In the genomic region with DNA sequence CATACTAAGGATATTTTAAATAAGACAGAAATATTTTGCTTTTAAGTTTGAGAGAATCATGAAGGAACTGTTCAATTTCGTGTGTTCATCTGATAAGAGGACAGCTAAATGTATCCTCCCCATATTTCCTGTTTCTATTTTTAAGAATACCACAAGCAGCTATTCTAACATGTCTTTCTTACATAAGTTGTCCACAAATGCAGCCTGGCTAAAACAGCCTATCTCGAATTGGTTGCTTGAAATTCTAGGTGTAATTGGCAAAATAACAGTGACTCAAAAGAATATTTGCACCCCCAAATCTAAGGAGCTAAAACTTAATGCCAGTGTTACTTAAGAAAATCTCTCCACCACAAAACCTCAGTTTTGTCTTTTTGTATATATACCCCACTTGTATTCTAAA, we compare ENCODE assay signal across 11 cellular contexts. TPM values are rescaled to one million over a fixed set of nuclear protein-coding genes. Genes with fewer than 3 reads are reported as not detected.
DNase-seq lines count a peak whose midpoint lies in the region; ATAC-seq and TF ChIP-seq lines count a peak whose summit lies in the region.
"Had no signal": no experiment of that assay in that cellular context is flagged by ENCODE, and none has a peak within 500 bp of the region (broad histone marks: within the 10 kb centered on the region; RNA-seq: fewer than 3 reads in every experiment).

No MANE protein-coding gene starts in this region.

- H3K27me3 ChIP-seq in upper lobe of right lung (no peaks in the 10 kb centered on the region), Karpas-422 (ENCODE audit: low read length) (no peaks in the 10 kb centered on the region)

- peaks cover 53% of the 10 kb centered on the region for H3K36me3 Mint-ChIP-seq in activated naive CD8-positive, alpha-beta T cell treated with anti-CD3 and anti-CD28 coated beads, Interleukin-2, amount 10 ng/mL, durations not matched to agents 7 days and 5 days

- H3K4me1 Mint-ChIP-seq in activated naive CD8-positive, alpha-beta T cell treated with anti-CD3 and anti-CD28 coated beads, Interleukin-2, amount 10 ng/mL, durations not matched to agents 7 days and 5 days, result peaks cover 73% of the 10 kb centered on the region

- peak; percentile 2 for DNase-seq in A172 (ENCODE audit: low spot score)
- peak; percentile 68 for DNase-seq in KBM-7
- DNase-seq in activated naive CD8-positive, alpha-beta T cell treated with anti-CD3 and anti-CD28 coated beads, Interleukin-2, amount 10 ng/mL, durations not matched to agents 7 days and 5 days, result no peak
- DNase-seq in upper lobe of right lung, result no peak
- no peak for DNase-seq in Karpas-422
- DNase-seq in NCI-H748 treated with DMSO at 0.1 percent for 48 hours (lab: John Stamatoyannopoulos, UW), result no peak
- DNase-seq: activated CD8-positive, alpha-beta memory T cell treated with anti-CD3 and anti-CD28 coated beads, Interleukin-2, amount 50 U/mL, for 4 hours had no signal

- TF ChIP-seq CTCF in upper lobe of right lung (IDR thresholded peaks at IDR 0.05), result no peak

- intact Hi-C loops in upper lobe of right lung (cut with DNase I), result no loop called here

- H3K27ac ChIP-seq in upper lobe of right lung (no peak overlapping the region), Karpas-422 (ENCODE audit: low read length) (no peak overlapping the region)
- H3K27ac ChIP-seq: C4-2B had no signal

- H3K36me3 ChIP-seq in upper lobe of right lung (no peaks in the 10 kb centered on the region), Karpas-422 (ENCODE audit: insufficient read depth, low read length) (no peaks in the 10 kb centered on the region)

- no peaks in the 10 kb centered on the region for H4K20me1 ChIP-seq in Karpas-422 (ENCODE audit: insufficient read depth, low read depth, low read length)

- POLR2A ChIA-PET in activated naive CD8-positive, alpha-beta T cell treated with anti-CD3 and anti-CD28 coated beads, Interleukin-2, amount 10 ng/mL, durations not matched to agents 7 days and 5 days (lab: Charles Lee), result interaction anchor here (0.9 to 2.7 kb wide), 8 partner anchors 10 to 170 kb away, joined by 3 to 15 read pairs (median 3); a partner anchor contains a TSS

- H3K4me1 ChIP-seq in upper lobe of right lung (peaks cover 16% of the 10 kb centered on the region), Karpas-422 (ENCODE audit: low read length) (peaks cover 7% of the 10 kb centered on the region)

- H3K9ac ChIP-seq in Karpas-422 (ENCODE audit: low read length), result no peak overlapping the region

- peak overlapping the region; percentile 90 for H3K27ac Mint-ChIP-seq in activated naive CD8-positive, alpha-beta T cell treated with anti-CD3 and anti-CD28 coated beads, Interleukin-2, amount 10 ng/mL, durations not matched to agents 7 days and 5 days

- H3K9me2 ChIP-seq in Karpas-422 (replicated peaks; ENCODE audit: insufficient read depth, low read length), result no peaks in the 10 kb centered on the region

- H2AFZ ChIP-seq in Karpas-422 (ENCODE audit: low read length), result no peak overlapping the region

- no peaks in the 10 kb centered on the region for H3K9me3 ChIP-seq in upper lobe of right lung
- H3K9me3 ChIP-seq in Karpas-422 (ENCODE audit: low read length), result no peaks in the 10 kb centered on the region

- in situ Hi-C loops in KBM-7 (cut with MboI; ENCODE audit: low pct_unique_long_range_greater_than_20kb, low sequenced_read_pairs), result no loop called here

- H3K4me2 ChIP-seq in Karpas-422 (ENCODE audit: low read depth, low read length, poor library complexity, severe bottlenecking), result no peak overlapping the region

- no peak overlapping the region for H3K4me3 ChIP-seq in upper lobe of right lung
- H3K4me3 ChIP-seq in Karpas-422 (ENCODE audit: low read length), result no peak overlapping the region

- peak overlapping the region; percentile 73 for H3K4me3 Mint-ChIP-seq in activated naive CD8-positive, alpha-beta T cell treated with anti-CD3 and anti-CD28 coated beads, Interleukin-2, amount 10 ng/mL, durations not matched to agents 7 days and 5 days

- no peaks in the 10 kb centered on the region for H3K9me3 Mint-ChIP-seq in activated naive CD8-positive, alpha-beta T cell treated with anti-CD3 and anti-CD28 coated beads, Interleukin-2, amount 10 ng/mL, durations not matched to agents 7 days and 5 days

- peak; percentile 51 for ATAC-seq in GM18867 (IDR thresholded peaks at IDR 0.05; ENCODE audit: unreplicated experiment)
- ATAC-seq in activated naive CD8-positive, alpha-beta T cell treated with anti-CD3 and anti-CD28 coated beads, Interleukin-2, amount 10 ng/mL, durations not matched to agents 7 days and 5 days (ENCODE audit: low read depth), result peak; percentile 62
- ATAC-seq in upper lobe of right lung, result no peak
- ATAC-seq in esophagus mucosa, result no peak
- ATAC-seq: HCT116 had no signal

- H3K79me2 ChIP-seq in Karpas-422 (ENCODE audit: low read length), result no peaks in the 10 kb centered on the region

- no peaks in the 10 kb centered on the region for H3K27me3 Mint-ChIP-seq in activated naive CD8-positive, alpha-beta T cell treated with anti-CD3 and anti-CD28 coated beads, Interleukin-2, amount 10 ng/mL, durations not matched to agents 7 days and 5 days

RNA-seq across cellular contexts. Expression of a gene that starts 35.0 kb away (rescaled TPM):
- total RNA-seq in A172 (2014; rRNA removed; shearing (Covaris generic)), result not detected in 2 replicates
- total RNA-seq in activated naive CD8-positive, alpha-beta T cell treated with anti-CD3 and anti-CD28 coated beads, Interleukin-2, amount 10 ng/mL, durations not matched to agents 7 days and 5 days, result 10 to 100 TPM; 27.8 to 29.8 TPM
- total RNA-seq in upper lobe of right lung, result 0.78 TPM
- 0.44 TPM for total RNA-seq in esophagus mucosa
- not detected in 2 replicates for total RNA-seq in Karpas-422 (2014; rRNA removed; shearing (Covaris generic); ENCODE audit: low replicate concordance)

Comparison
In these comparisons a context has a peak if more than half of its experiments do, and no peak if none do; other contexts are left out.
1. DNase-seq: peak in A172 (single experiment) and KBM-7 (single experiment); none in activated naive CD8-positive, alpha-beta T cell treated with anti-CD3 and anti-CD28 coated beads, Interleukin-2, amount 10 ng/mL, durations not matched to agents 7 days and 5 days (single experiment), upper lobe of right lung (single experiment), Karpas-422 (single experiment) and NCI-H748 treated with DMSO at 0.1 percent for 48 hours (single experiment).
2. ATAC-seq: peak in GM18867 (single experiment) and activated naive CD8-positive, alpha-beta T cell treated with anti-CD3 and anti-CD28 coated beads, Interleukin-2, amount 10 ng/mL, durations not matched to agents 7 days and 5 days (single experiment); none in upper lobe of right lung (single experiment) and esophagus mucosa (single experiment).
3. RNA of a gene that starts 35.0 kb away (total RNA-seq): 27.8 to 29.8 TPM in activated naive CD8-positive, alpha-beta T cell treated with anti-CD3 and anti-CD28 coated beads, Interleukin-2, amount 10 ng/mL, durations not matched to agents 7 days and 5 days; 0.78 TPM in upper lobe of right lung (single experiment), 0.44 TPM in esophagus mucosa (single experiment), not detected in A172 and not detected in Karpas-422; every median in the first group is over 10 times any median in the second.